In genomic region chr1:118921994-118922393, GRCh38 we compare ENCODE assay signal across 17 cellular contexts.
A peak's percentile ranks its signal among the peaks of the same experiment; 100 is the strongest.
DNase-seq lines count a peak whose midpoint lies in the region; ATAC-seq, FAIRE-seq and TF ChIP-seq lines count a peak whose summit lies in the region.
"Had no signal": no experiment of that assay in that cellular context is flagged by ENCODE, and none has a peak within 500 bp of the region (broad histone marks: within the 10 kb centered on the region; RNA-seq: fewer than 3 reads in every experiment).

No MANE protein-coding gene starts in this region.

- H3K27me3 Mint-ChIP-seq in MCF 10A (ENCODE audit: insufficient read depth, unreplicated experiment): peaks cover 20% of the 10 kb centered on the region
- no peaks in the 10 kb centered on the region for H3K27me3 Mint-ChIP-seq in glutamatergic neuron (ENCODE audit: unreplicated experiment)

- H3K9ac ChIP-seq in PC-3 (ENCODE audit: low read length) (no peak overlapping the region), endothelial cell of umbilical vein (replicated peaks; ENCODE audit: extremely low read depth, insufficient read depth, low read length) (no peak overlapping the region)
- H3K9ac ChIP-seq: BLaER1 had no signal

- BruUV-seq in MCF 10A (replicated peaks; lab: Mats Ljungman, UMichigan): no TSS peak
- no TSS peak for BruUV-seq in PC-3 (replicated peaks; lab: Mats Ljungman, UMichigan)
- BruUV-seq in endothelial cell of umbilical vein (replicated peaks; lab: Mats Ljungman, UMichigan): no TSS peak

- H3K4me1 ChIP-seq in breast epithelium (no peaks in the 10 kb centered on the region), PC-3 (ENCODE audit: insufficient read depth, low read length) (no peaks in the 10 kb centered on the region), endothelial cell of umbilical vein (ENCODE audit: control insufficient read depth, extremely low read depth, insufficient read depth, low read length) (no peaks in the 10 kb centered on the region)
- H3K4me1 ChIP-seq: BLaER1 had no signal

- TF ChIP-seq CTCF in MCF 10A (IDR thresholded peaks at IDR 0.05; ENCODE audit: unreplicated experiment) (no peak), breast epithelium (IDR thresholded peaks at IDR 0.05) (no peak), PC-3 (conservative IDR thresholded peaks at IDR 0.05; ENCODE audit: low read depth, low read length) (no peak), endothelial cell of umbilical vein (IDR thresholded peaks at IDR 0.05; ENCODE audit: extremely low read depth in 1 of 2, insufficient read depth in 1 of 2, low read depth in 1 of 2, low read length in 2 of 2) (no peak), glutamatergic neuron (IDR thresholded peaks at IDR 0.05; ENCODE audit: partially characterized antibody, unreplicated experiment) (no peak)

- H3K27ac Mint-ChIP-seq in MCF 10A (ENCODE audit: low read depth, unreplicated experiment) (no peak overlapping the region), glutamatergic neuron (ENCODE audit: unreplicated experiment) (no peak overlapping the region)
- H3K27ac Mint-ChIP-seq: CD8-positive, alpha-beta T cell had no signal

- H3K4me3 ChIP-seq in breast epithelium: no peak overlapping the region
- H3K4me3 ChIP-seq in PC-3 (ENCODE audit: low read length): no peak overlapping the region
- H3K4me3 ChIP-seq in endothelial cell of umbilical vein (replicated peaks in 1 of 3; ENCODE audit: insufficient read depth in 1 of 3, low read depth in 1 of 3, low read length in 3 of 3): no peak overlapping the region
- H3K4me3 ChIP-seq: BLaER1, GM12878 had no signal

- intact Hi-C loops in MCF 10A (cut with micrococcal nuclease) (no loop called here), breast epithelium (cut with DNase I; ENCODE audit: low total_unique reads) (no loop called here), PC-3 (cut with micrococcal nuclease) (no loop called here), endothelial cell of umbilical vein (cut with micrococcal nuclease) (no loop called here)

- H3K27ac ChIP-seq in breast epithelium (no peak overlapping the region), PC-3 (ENCODE audit: low read length) (no peak overlapping the region), endothelial cell of umbilical vein (ENCODE audit: insufficient read depth, low read depth, low read length) (no peak overlapping the region)
- H3K27ac ChIP-seq: 22Rv1, BLaER1 had no signal

- TF ChIP-seq POLR2A in breast epithelium (IDR thresholded peaks at IDR 0.05): no peak
- no peak for TF ChIP-seq POLR2A in endothelial cell of umbilical vein (IDR thresholded peaks at IDR 0.05; ENCODE audit: low read depth, low read length)

- no peak overlapping the region for H2AFZ ChIP-seq in PC-3 (ENCODE audit: low read length)
- no peak overlapping the region for H2AFZ ChIP-seq in endothelial cell of umbilical vein (ENCODE audit: low read depth, low read length)

- no peaks in the 10 kb centered on the region for H3K9me2 ChIP-seq in PC-3 (replicated peaks; ENCODE audit: low read length)

- H3F3A ChIP-seq in PC-3 (ENCODE audit: low read length, unreplicated experiment): no peaks in the 10 kb centered on the region

- H3K79me2 ChIP-seq in PC-3 (ENCODE audit: low read length): no peaks in the 10 kb centered on the region
- no peaks in the 10 kb centered on the region for H3K79me2 ChIP-seq in endothelial cell of umbilical vein (ENCODE audit: control insufficient read depth, insufficient read depth, low read length)

- FAIRE-seq in endothelial cell of umbilical vein (lab: Jason Lieb, UNC): no peak
- FAIRE-seq: GM12878 had no signal

- H3K4me1 Mint-ChIP-seq in MCF 10A (ENCODE audit: insufficient read depth, unreplicated experiment): no peaks in the 10 kb centered on the region
- H3K4me1 Mint-ChIP-seq in glutamatergic neuron (ENCODE audit: low read depth, unreplicated experiment): peaks cover 4% of the 10 kb centered on the region

- H3K4me2 ChIP-seq in PC-3 (ENCODE audit: low read length) (no peak overlapping the region), endothelial cell of umbilical vein (ENCODE audit: insufficient read depth, low read length) (no peak overlapping the region)
- H3K4me2 ChIP-seq: BLaER1 had no signal

- H3K36me3 Mint-ChIP-seq in MCF 10A (ENCODE audit: insufficient read depth, unreplicated experiment) (peaks cover 6% of the 10 kb centered on the region), glutamatergic neuron (ENCODE audit: unreplicated experiment) (no peaks in the 10 kb centered on the region)
- H3K36me3 Mint-ChIP-seq: CD8-positive, alpha-beta T cell had no signal

- CTCF ChIA-PET in MCF 10A (lab: Yijun Ruan, JAX): no interaction called here
- CTCF ChIA-PET in PC-3 (lab: Charles Lee): no interaction called here
- CTCF ChIA-PET in endothelial cell of umbilical vein (lab: Charles Lee): no interaction called here

- no peaks in the 10 kb centered on the region for H3K36me3 ChIP-seq in breast epithelium
- no peaks in the 10 kb centered on the region for H3K36me3 ChIP-seq in PC-3 (ENCODE audit: low read depth, low read length)
- no peaks in the 10 kb centered on the region for H3K36me3 ChIP-seq in endothelial cell of umbilical vein (ENCODE audit: control insufficient read depth in 2 of 2, extremely low read depth in 1 of 2, insufficient read depth in 2 of 2, low read length in 2 of 2)
- H3K36me3 ChIP-seq: BLaER1 had no signal

- H3K9me3 ChIP-seq in breast epithelium (no peaks in the 10 kb centered on the region), PC-3 (ENCODE audit: low read length) (no peaks in the 10 kb centered on the region), endothelial cell of umbilical vein (replicated peaks; ENCODE audit: control insufficient read depth, insufficient read depth, low read length) (no peaks in the 10 kb centered on the region)
- H3K9me3 ChIP-seq: BLaER1 had no signal

- no peak for ATAC-seq in PC-3
- ATAC-seq: CD8-positive, alpha-beta T cell; GM12878; HCT116 had no signal

- DNase-seq in MCF 10A (ENCODE audit: unreplicated experiment) (peak; percentile 6), breast epithelium (ENCODE audit: low spot score in 2 of 2) (no peak), PC-3 (peak; percentile 18), endothelial cell of umbilical vein (ENCODE audit: low read depth, low spot score) (no peak), C1 segment of cervical spinal cord (lab: John Stamatoyannopoulos, UW) (no peak), DMS53 (lab: John Stamatoyannopoulos, UW) (no peak), glutamatergic neuron (no peak)
- DNase-seq: Calu3; CD8-positive, alpha-beta T cell; DND-41; EL; GOT3; H7 had no signal

- H3K4me3 Mint-ChIP-seq in MCF 10A (ENCODE audit: unreplicated experiment) (no peak overlapping the region), glutamatergic neuron (ENCODE audit: unreplicated experiment) (no peak overlapping the region)
- H3K4me3 Mint-ChIP-seq: CD8-positive, alpha-beta T cell had no signal

- POLR2A ChIA-PET in MCF 10A (lab: Yijun Ruan, JAX) (interaction anchor here (0.5 kb wide), 1 partner anchor 108 kb away, joined by 3 read pairs; no protein-coding TSS in a partner anchor), PC-3 (lab: Charles Lee; ENCODE audit: unreplicated experiment) (no interaction called here), endothelial cell of umbilical vein (lab: Charles Lee) (no interaction called here)

- no peaks in the 10 kb centered on the region for H4K20me1 ChIP-seq in PC-3 (ENCODE audit: low read length)
- H4K20me1 ChIP-seq in endothelial cell of umbilical vein (replicated peaks; ENCODE audit: control insufficient read depth, extremely low read depth, insufficient read depth, low read length): no peaks in the 10 kb centered on the region
- H4K20me1 ChIP-seq: BLaER1 had no signal

- H3K27me3 ChIP-seq in breast epithelium (no peaks in the 10 kb centered on the region), PC-3 (ENCODE audit: low read length) (no peaks in the 10 kb centered on the region), endothelial cell of umbilical vein (ENCODE audit: control insufficient read depth in 2 of 2, insufficient read depth in 2 of 2, low read length in 2 of 2) (no peaks in the 10 kb centered on the region)
- H3K27me3 ChIP-seq: BLaER1 had no signal

- dilution Hi-C loops in endothelial cell of umbilical vein (cut with MboI; ENCODE audit: extremely low pct_ligation_motif_present, low sequenced_read_pairs): no loop called here

- H3K9me3 Mint-ChIP-seq in MCF 10A (ENCODE audit: unreplicated experiment) (no peaks in the 10 kb centered on the region), glutamatergic neuron (ENCODE audit: unreplicated experiment) (no peaks in the 10 kb centered on the region)
- H3K9me3 Mint-ChIP-seq: CD8-positive, alpha-beta T cell had no signal

- no peaks in the 10 kb centered on the region for H3K9me1 ChIP-seq in endothelial cell of umbilical vein (replicated peaks; ENCODE audit: control insufficient read depth, extremely low read depth, insufficient read depth, low read length)

TF ChIP-seq in endothelial cell of umbilical vein, 7 proteins besides CTCF, POLR2A, EP300 and RAD21:
- TF ChIP-seq GATA2 (IDR thresholded peaks at IDR 0.05; ENCODE audit: insufficient read depth, insufficient read length, low read depth, low read length) (no peak), POLR2AphosphoS5 (IDR thresholded peaks at IDR 0.05; ENCODE audit: insufficient read depth, low read depth, low read length) (no peak), JUN (IDR thresholded peaks at IDR 0.05; ENCODE audit: borderline replicate concordance, insufficient read depth, insufficient read length, low read depth) (peak; percentile 12), MYC (IDR thresholded peaks at IDR 0.05; ENCODE audit: low read depth, low read length) (no peak), MAX (IDR thresholded peaks at IDR 0.05; ENCODE audit: insufficient read depth, insufficient read length) (no peak), FOS (IDR thresholded peaks at IDR 0.05; ENCODE audit: borderline replicate concordance, insufficient read depth, low read length) (no peak)

Comparison
In these comparisons a context has a peak if more than half of its experiments do, and no peak if none do; other contexts are left out.
1. DNase-seq: peak in MCF 10A (single experiment) and PC-3 (single experiment); none in breast epithelium (0 of 2), endothelial cell of umbilical vein (single experiment), C1 segment of cervical spinal cord (0 of 14), DMS53 (single experiment) and glutamatergic neuron (single experiment).